Comparison of ENCODE assay signal across 10 cellular contexts in genomic region chr2:231554748-231555545, GRCh38. TPM values are rescaled to one million over a fixed set of nuclear protein-coding genes. Genes with fewer than 3 reads are reported as not detected.
DNase-seq lines count a peak whose midpoint lies in the region; ATAC-seq and TF ChIP-seq lines count a peak whose summit lies in the region.
"Had no signal": no experiment of that assay in that cellular context is flagged by ENCODE, and none has a peak within 500 bp of the region (broad histone marks: within the 10 kb centered on the region; RNA-seq: fewer than 3 reads in every experiment).

No MANE protein-coding gene starts in this region.

- intact Hi-C loops in dorsolateral prefrontal cortex (cut with DNase I): loop anchor here (5.0 kb wide), 4 partner anchors 38 to 93 kb away; partner anchors contain the start of gene NCL (in 1 of the 2)

- DNase-seq in adipocyte (ENCODE audit: low read depth) (peak; percentile 4), suprapubic skin (ENCODE audit: low spot score in 2 of 2) (no peak), dorsolateral prefrontal cortex (no peak), SW 1271 (lab: John Stamatoyannopoulos, UW) (no peak), GM23338 (ENCODE audit: low spot score) (no peak)
- DNase-seq: stimulated activated CD8-positive, alpha-beta memory T cell treated with anti-CD3 and anti-CD28 coated beads, Interleukin-4, amount 100 ng/mL, for 48 hours had no signal

- no peak overlapping the region for H2AFZ ChIP-seq in GM23338

- H3K4me3 Mint-ChIP-seq in GM23338: no peak overlapping the region

- H3K4me1 ChIP-seq in adipocyte (ENCODE audit: control insufficient read depth, insufficient read depth, low read length) (peaks cover 14% of the 10 kb centered on the region), liver (ENCODE audit: control insufficient read depth in 4 of 4, insufficient read depth in 4 of 4, low read length in 3 of 4) (peaks cover 0 to 6% (median 0%) of the 10 kb centered on the region in 4 donors), suprapubic skin (peaks cover 20% of the 10 kb centered on the region), GM23338 (ENCODE audit: insufficient read depth) (no peaks in the 10 kb centered on the region)

- H3K27me3 ChIP-seq in adipocyte (replicated peaks; ENCODE audit: control insufficient read depth, insufficient read depth, low read length) (no peaks in the 10 kb centered on the region), liver (ENCODE audit: control insufficient read depth in 4 of 4, insufficient read depth in 4 of 4, low read length in 3 of 4) (no peaks in the 10 kb centered on the region), suprapubic skin (no peaks in the 10 kb centered on the region), dorsolateral prefrontal cortex (no peaks in the 10 kb centered on the region), GM23338 (ENCODE audit: insufficient read depth) (no peaks in the 10 kb centered on the region)

- H3K27ac ChIP-seq in liver (ENCODE audit: low read depth in 1 of 2, low read length in 2 of 2): peak overlapping the region; percentile 49 to 67
- H3K27ac ChIP-seq in suprapubic skin: peak overlapping the region; percentile 45
- H3K27ac ChIP-seq in dorsolateral prefrontal cortex: peak overlapping the region in 24 of 59 donors; percentile 4 to 77 (median 50)
- no peak overlapping the region for H3K27ac ChIP-seq in GM23338 (ENCODE audit: low read depth)
- H3K27ac ChIP-seq: SK-N-MC had no signal

- no peaks in the 10 kb centered on the region for H3K4me1 Mint-ChIP-seq in GM23338

- TF ChIP-seq CTCF in liver (IDR thresholded peaks at IDR 0.05; ENCODE audit: low read depth, low read length, missing input control) (no peak), suprapubic skin (IDR thresholded peaks at IDR 0.05) (no peak), dorsolateral prefrontal cortex (IDR thresholded peaks at IDR 0.05 in 54 of 56, conservative IDR thresholded peaks at IDR 0.05 in 2 of 56; ENCODE audit: low read depth in 1 of 56, partially characterized antibody in 56 of 56) (no peak), GM23338 (conservative IDR thresholded peaks at IDR 0.05; ENCODE audit: low read depth in 2 of 2) (no peak)

- H3K9me2 ChIP-seq in GM23338 (ENCODE audit: insufficient read depth): no peaks in the 10 kb centered on the region

- H3K4me3 ChIP-seq in adipocyte (ENCODE audit: low read length) (peak overlapping the region; percentile 63), liver (ENCODE audit: low read depth in 1 of 3, low read length in 3 of 3) (no peak overlapping the region), suprapubic skin (peak overlapping the region; percentile 24), dorsolateral prefrontal cortex (peak overlapping the region in 19 of 59 donors; percentile 0 to 43 (median 22)), GM23338 (no peak overlapping the region)
- H3K4me3 ChIP-seq: SK-N-MC had no signal

- H3K9me3 Mint-ChIP-seq in GM23338: peaks cover 30% of the 10 kb centered on the region

- no peaks in the 10 kb centered on the region for H4K20me1 ChIP-seq in GM23338 (replicated peaks; ENCODE audit: insufficient read depth)

- no peak overlapping the region for H3K27ac Mint-ChIP-seq in GM23338

- 66% methylated on average over 14 of the region's 14 CpGs for WGBS in liver
- WGBS in suprapubic skin: 61% methylated on average over 14 of the region's 14 CpGs

- H3K36me3 ChIP-seq in adipocyte (ENCODE audit: control insufficient read depth, insufficient read depth, low read length, severe bottlenecking) (no peaks in the 10 kb centered on the region), liver (ENCODE audit: control insufficient read depth in 4 of 4, insufficient read depth in 3 of 4, low read depth in 1 of 4, low read length in 3 of 4) (no peaks in the 10 kb centered on the region), suprapubic skin (no peaks in the 10 kb centered on the region), GM23338 (ENCODE audit: insufficient read depth) (no peaks in the 10 kb centered on the region)

- H3K79me2 ChIP-seq in GM23338 (replicated peaks; ENCODE audit: insufficient read depth): no peaks in the 10 kb centered on the region

- peaks cover 13% of the 10 kb centered on the region for H3K36me3 Mint-ChIP-seq in GM23338 (ENCODE audit: low read depth)

- no peaks in the 10 kb centered on the region for H3F3A ChIP-seq in GM23338 (replicated peaks; ENCODE audit: low read depth)

- ATAC-seq in HG02678 (IDR thresholded peaks at IDR 0.05; ENCODE audit: unreplicated experiment) (peak; percentile 54), GM23338 (no peak)
- ATAC-seq: HCT116 had no signal

- peak overlapping the region; percentile 58 for H3K9ac ChIP-seq in adipocyte (ENCODE audit: low read length)
- H3K9ac ChIP-seq in liver (ENCODE audit: low read depth in 1 of 2, low read length in 2 of 2): no peak overlapping the region

- no peaks in the 10 kb centered on the region for H3K27me3 Mint-ChIP-seq in GM23338 (ENCODE audit: insufficient read depth, low read depth, poor library complexity)

- TF ChIP-seq RAD21 in liver (IDR thresholded peaks at IDR 0.05): no peak

- no peak for TF ChIP-seq EP300 in suprapubic skin (IDR thresholded peaks at IDR 0.05)

- TF ChIP-seq POLR2A in suprapubic skin (IDR thresholded peaks at IDR 0.05): no peak

- H3K4me2 ChIP-seq in GM23338: no peak overlapping the region

- H3K9me3 ChIP-seq in adipocyte (ENCODE audit: control insufficient read depth, low read length): peaks cover 11% of the 10 kb centered on the region
- H3K9me3 ChIP-seq in liver (ENCODE audit: control insufficient read depth in 4 of 4, low read length in 3 of 4): no peaks in the 10 kb centered on the region
- H3K9me3 ChIP-seq in suprapubic skin: peaks cover 4% of the 10 kb centered on the region

TF ChIP-seq in liver, 16 proteins besides CTCF, POLR2A, EP300 and RAD21 (continues in another document):
- TF ChIP-seq FOXA1 (IDR thresholded peaks at IDR 0.05) (no peak), EGR1 (IDR thresholded peaks at IDR 0.05; ENCODE audit: low read depth in 2 of 2) (no peak), RXRA (IDR thresholded peaks at IDR 0.05) (no peak), FOXA2 (IDR thresholded peaks at IDR 0.05) (no peak), HNF4A (conservative IDR thresholded peaks at IDR 0.05) (no peak), ATF3 (IDR thresholded peaks at IDR 0.05) (no peak), TAF1 (conservative IDR thresholded peaks at IDR 0.05) (no peak), HNF4G (IDR thresholded peaks at IDR 0.05) (no peak), NR2F2 (IDR thresholded peaks at IDR 0.05) (no peak)

TF ChIP-seq in GM23338, 12 proteins besides CTCF, POLR2A, EP300 and RAD21:
- TF ChIP-seq JUNB (IDR thresholded peaks at IDR 0.05; ENCODE audit: unreplicated experiment): no peak
- no peak for TF ChIP-seq POLR2AphosphoS5 (IDR thresholded peaks at IDR 0.05; ENCODE audit: low read depth)
- TF ChIP-seq EZH2 (IDR thresholded peaks at IDR 0.05; ENCODE audit: low read depth, unreplicated experiment): no peak

RNA-seq across cellular contexts. Expression of gene NMUR1, which starts 24.7 kb away (rescaled TPM):
- total RNA-seq in liver (under 1 TPM; 0.23 to 0.84 TPM), suprapubic skin (under 1 TPM in 3 of 4 donors, not detected in 1; 0.15 to 0.31 (median 0.21) TPM), dorsolateral prefrontal cortex (under 1 TPM in 76 of 120 experiments, not detected in 44; 0.13 to 0.76 (median 0.25) TPM)
- polyA plus RNA-seq in liver (under 1 TPM; 0.36 to 0.67 TPM), GM23338 (2016; fragmentation: Nextera tagmentation; extraction: Ambion mirVana) (0.24 and 0.29 TPM in 2 replicates)
- total RNA-seq in GM23338 (2014; rRNA removed; shearing (Covaris generic)): 0.31 and 0.59 TPM in 2 replicates

RNA-seq across cellular contexts. Expression of gene TEX44, which starts 37.7 kb away (rescaled TPM):
- total RNA-seq in liver (not detected), suprapubic skin (not detected), dorsolateral prefrontal cortex (not detected)
- polyA plus RNA-seq in liver (not detected), GM23338 (2016; fragmentation: Nextera tagmentation; extraction: Ambion mirVana) (not detected in 2 replicates)
- total RNA-seq in GM23338 (2014; rRNA removed; shearing (Covaris generic)): not detected in 2 replicates

Comparison
In these comparisons a context has a peak if more than half of its experiments do, and no peak if none do; other contexts are left out.
1. H3K4me3 ChIP-seq: peak in adipocyte (single experiment) and suprapubic skin (single experiment); none in liver (0 of 3) and GM23338 (single experiment).